2 cellular contexts compared by ENCODE assay signal in genomic region chr2:226934546-226935243, GRCh38.
TF ChIP-seq lines count a peak whose summit lies in the region.

No MANE protein-coding gene starts in this region.

TF ChIP-seq in A549, 52 proteins besides CTCF, POLR2A, EP300 and RAD21 (continued from another document):
- TF ChIP-seq ELK1 (IDR thresholded peaks at IDR 0.05; ENCODE audit: low read depth, low read length) (no peak), MAX (IDR thresholded peaks at IDR 0.05) (no peak), E2F6 (IDR thresholded peaks at IDR 0.05; ENCODE audit: borderline replicate concordance, low read depth) (no peak), HMGXB4 (CRISPR knock-in tag; IDR thresholded peaks at IDR 0.05; ENCODE audit: borderline replicate concordance) (no peak), MYC (IDR thresholded peaks at IDR 0.05; ENCODE audit: borderline replicate concordance, low read length) (no peak), HOXB13 (CRISPR knock-in tag; IDR thresholded peaks at IDR 0.05; ENCODE audit: low read depth) (no peak), KDM5A (IDR thresholded peaks at IDR 0.05) (no peak), ATOH8 (CRISPR knock-in tag; IDR thresholded peaks at IDR 0.05; ENCODE audit: low read depth) (no peak), FOSB (CRISPR knock-in tag; IDR thresholded peaks at IDR 0.05) (no peak), EHMT2 (IDR thresholded peaks at IDR 0.05; ENCODE audit: low read depth) (no peak), NFE2L2 (conservative IDR thresholded peaks at IDR 0.05; ENCODE audit: low read length) (no peak), KDM1A (IDR thresholded peaks at IDR 0.05; ENCODE audit: low read depth) (no peak), CHD2 (IDR thresholded peaks at IDR 0.05; ENCODE audit: low read length, partially characterized antibody) (no peak), TFCP2L1 (CRISPR knock-in tag; IDR thresholded peaks at IDR 0.05) (no peak)
TF ChIP-seq in A549: peak in this region for 0.

TF ChIP-seq in SK-N-SH treated with all-trans-retinoic acid at 6 μM for 48 hours, 23 proteins besides CTCF, POLR2A, EP300 and RAD21 (continued from another document):
- TF ChIP-seq ZNF565 (CRISPR knock-in tag; conservative IDR thresholded peaks at IDR 0.05; ENCODE audit: low read depth) (no peak), RARB (CRISPR knock-in tag; IDR thresholded peaks at IDR 0.05) (no peak), BACH2 (CRISPR knock-in tag; IDR thresholded peaks at IDR 0.05; ENCODE audit: borderline replicate concordance) (no peak), TCF4 (CRISPR knock-in tag; IDR thresholded peaks at IDR 0.05; ENCODE audit: borderline replicate concordance) (no peak), PATZ1 (CRISPR knock-in tag; IDR thresholded peaks at IDR 0.05; ENCODE audit: borderline replicate concordance) (no peak), ISL1 (CRISPR knock-in tag; IDR thresholded peaks at IDR 0.05) (no peak; the same call in 1 of the 2 replicates)
